ENCODE assay signal across 16 cellular contexts in genomic region chr5:141041427-141041785, GRCh38. TPM values are rescaled to one million over a fixed set of nuclear protein-coding genes. Genes with fewer than 3 reads are reported as not detected.
"Had no signal": no experiment of that assay in that cellular context is flagged by ENCODE, and none has a peak within 500 bp of the region (broad histone marks: within the 10 kb centered on the region; RNA-seq: fewer than 3 reads in every experiment).

No MANE protein-coding gene starts in this region.

- H3K9me3 Mint-ChIP-seq: nephron progenitor cell, WTC11 had no signal

- H3K4me1 ChIP-seq: right lobe of liver had no signal

- H3K36me3 ChIP-seq: heart right ventricle, right lobe of liver, stomach, suprapubic skin, vagina had no signal

- H3K27ac ChIP-seq: skin epidermis, vagina had no signal

- H3K27ac Mint-ChIP-seq: activated CD4-positive, alpha-beta T cell treated with anti-CD3 and anti-CD28 coated beads for 36 hours; activated naive CD4-positive, alpha-beta T cell treated with anti-CD3 and anti-CD28 coated beads, Interleukin-2, amount 10 ng/mL, durations not matched to agents 7 days and 5 days; memory B cell; nephron progenitor cell; WTC11 had no signal

- H3K27me3 Mint-ChIP-seq: activated naive CD4-positive, alpha-beta T cell treated with anti-CD3 and anti-CD28 coated beads, Interleukin-2, amount 10 ng/mL, durations not matched to agents 7 days and 5 days had no signal

- H3K9me3 ChIP-seq: right lobe of liver, suprapubic skin, vagina had no signal

- H3K27me3 ChIP-seq: vagina had no signal

- H3K4me1 Mint-ChIP-seq: activated CD4-positive, alpha-beta T cell treated with anti-CD3 and anti-CD28 coated beads for 36 hours; activated naive CD4-positive, alpha-beta T cell treated with anti-CD3 and anti-CD28 coated beads, Interleukin-2, amount 10 ng/mL, durations not matched to agents 7 days and 5 days; memory B cell; nephron progenitor cell had no signal

- H3K4me3 Mint-ChIP-seq: activated CD4-positive, alpha-beta T cell treated with anti-CD3 and anti-CD28 coated beads for 36 hours; activated naive CD4-positive, alpha-beta T cell treated with anti-CD3 and anti-CD28 coated beads, Interleukin-2, amount 10 ng/mL, durations not matched to agents 7 days and 5 days; memory B cell; nephron progenitor cell; WTC11 had no signal

- H3K36me3 Mint-ChIP-seq: activated naive CD4-positive, alpha-beta T cell treated with anti-CD3 and anti-CD28 coated beads, Interleukin-2, amount 10 ng/mL, durations not matched to agents 7 days and 5 days; memory B cell; WTC11 had no signal

RNA-seq across cellular contexts. Expression of gene PCDHB1, which starts 9.8 kb away (rescaled TPM):
- total RNA-seq: activated CD4-positive, alpha-beta T cell treated with anti-CD3 and anti-CD28 coated beads for 36 hours; epithelial cell of proximal tubule; fibroblast of villous mesenchyme; heart right ventricle; left cardiac atrium; liver; myocyte; right lobe of liver; suprapubic skin; vagina had no signal

RNA-seq across cellular contexts. Expression of gene PCDHB2, which starts 53.0 kb away (rescaled TPM):
- total RNA-seq: activated CD4-positive, alpha-beta T cell treated with anti-CD3 and anti-CD28 coated beads for 36 hours had no signal

RNA-seq across cellular contexts. Expression of gene PCDHB3, which starts 58.9 kb away (rescaled TPM):
- total RNA-seq: activated CD4-positive, alpha-beta T cell treated with anti-CD3 and anti-CD28 coated beads for 36 hours had no signal
